ENCODE assay signal across 24 cellular contexts in the genomic region with DNA sequence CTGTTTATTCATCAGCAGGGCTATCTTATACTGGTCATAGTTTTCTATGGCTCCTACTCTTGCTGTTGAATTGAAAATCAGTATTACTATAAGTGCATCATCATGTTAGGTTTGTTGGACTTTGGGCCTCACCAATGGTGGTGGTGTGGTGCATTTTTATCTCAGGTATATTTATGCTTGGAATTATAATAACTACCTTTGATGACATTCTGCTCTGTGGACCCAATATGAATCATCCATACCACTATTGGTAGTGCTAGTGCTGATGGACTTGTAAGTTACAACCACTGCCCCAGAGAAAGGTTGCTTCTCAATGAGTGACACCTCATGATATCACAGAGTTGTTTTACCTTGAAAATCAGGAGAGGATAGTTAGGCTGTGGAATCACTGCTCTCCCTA. TPM values are rescaled to one million over a fixed set of nuclear protein-coding genes. Genes with fewer than 3 reads are reported as not detected.
DNase-seq lines count a peak whose midpoint lies in the region; ATAC-seq and FAIRE-seq lines count a peak whose summit lies in the region.
"Had no signal": no experiment of that assay in that cellular context is flagged by ENCODE, and none has a peak within 500 bp of the region (broad histone marks: within the 10 kb centered on the region; RNA-seq: fewer than 3 reads in every experiment).

No MANE protein-coding gene starts in this region.

- no peak overlapping the region for H3K4me3 ChIP-seq in small intestine (ENCODE audit: low read depth in 1 of 2, low read length in 2 of 2)
- H3K4me3 ChIP-seq: GM23248 had no signal

- DNase-seq in T-helper 17 cell: no peak
- peak; percentile 92 for DNase-seq in small intestine
- no peak for DNase-seq in NCI-H748 treated with DMSO at 0.1 percent for 48 hours (lab: John Stamatoyannopoulos, UW)
- DNase-seq in GM03348 (ENCODE audit: low spot score): no peak
- DNase-seq: C1 segment of cervical spinal cord; Calu3; CD4-positive, alpha-beta memory T cell; COR-L47; DMS53; DMS79 treated with DMSO at 0.1 percent for 48 hours; GF-D8; GM23248; H7; HCEC 1CT had no signal

- ATAC-seq in T-helper 17 cell (no peak), HG03039 (IDR thresholded peaks at IDR 0.05; ENCODE audit: unreplicated experiment) (no peak), GM19397 (IDR thresholded peaks at IDR 0.05; ENCODE audit: unreplicated experiment) (no peak)

- H3K27ac Mint-ChIP-seq in T-helper 17 cell: peak overlapping the region; percentile 72
- H3K27ac Mint-ChIP-seq in dendritic cell treated with granulocyte-macrophage colony-stimulating factor and Interleukin-4, amounts not matched to agents 40 ng/mL and 50 ng/mL, for 4 days: peak overlapping the region; percentile 76
- H3K27ac Mint-ChIP-seq: CD4-positive, alpha-beta memory T cell had no signal

- no peak for FAIRE-seq in small intestine (lab: Jason Lieb, UNC)
- FAIRE-seq: GM12892, H1 had no signal

- H3K4me1 Mint-ChIP-seq in T-helper 17 cell: peaks cover 4% of the 10 kb centered on the region
- peaks cover 76% of the 10 kb centered on the region for H3K4me1 Mint-ChIP-seq in dendritic cell treated with granulocyte-macrophage colony-stimulating factor and Interleukin-4, amounts not matched to agents 40 ng/mL and 50 ng/mL, for 4 days (ENCODE audit: low read depth)

- no peaks in the 10 kb centered on the region for H3K9me3 ChIP-seq in T-helper 17 cell (ENCODE audit: control insufficient read depth, low read length, poor library complexity, severe bottlenecking)
- H3K9me3 ChIP-seq in small intestine (ENCODE audit: control insufficient read depth, low read depth): no peaks in the 10 kb centered on the region

- H3K27me3 Mint-ChIP-seq in T-helper 17 cell: peaks cover 31% of the 10 kb centered on the region
- peaks cover 16% of the 10 kb centered on the region for H3K27me3 Mint-ChIP-seq in dendritic cell treated with granulocyte-macrophage colony-stimulating factor and Interleukin-4, amounts not matched to agents 40 ng/mL and 50 ng/mL, for 4 days

- no peaks in the 10 kb centered on the region for H3K27me3 ChIP-seq in small intestine (ENCODE audit: control insufficient read depth in 2 of 2, insufficient read depth in 2 of 2, low read length in 2 of 2)

- H3K36me3 Mint-ChIP-seq in T-helper 17 cell (ENCODE audit: low read depth): peaks cover 3% of the 10 kb centered on the region
- H3K36me3 Mint-ChIP-seq in dendritic cell treated with granulocyte-macrophage colony-stimulating factor and Interleukin-4, amounts not matched to agents 40 ng/mL and 50 ng/mL, for 4 days (ENCODE audit: low read depth): peaks cover 97% of the 10 kb centered on the region
- H3K36me3 Mint-ChIP-seq: CD4-positive, alpha-beta memory T cell had no signal

- peaks cover 0 to 6% of the 10 kb centered on the region in 2 donors for H3K4me1 ChIP-seq in small intestine (ENCODE audit: control insufficient read depth in 2 of 2, insufficient read depth in 1 of 2, low read depth in 1 of 2, low read length in 1 of 2)

- H3K9me3 Mint-ChIP-seq in dendritic cell treated with granulocyte-macrophage colony-stimulating factor and Interleukin-4, amounts not matched to agents 40 ng/mL and 50 ng/mL, for 4 days: no peaks in the 10 kb centered on the region
- H3K9me3 Mint-ChIP-seq: CD4-positive, alpha-beta memory T cell had no signal

- intact Hi-C loops in dendritic cell treated with granulocyte-macrophage colony-stimulating factor and Interleukin-4, amounts not matched to agents 40 ng/mL and 50 ng/mL, for 4 days (cut with micrococcal nuclease): no loop called here

- H3K4me3 Mint-ChIP-seq in T-helper 17 cell: no peak overlapping the region
- no peak overlapping the region for H3K4me3 Mint-ChIP-seq in dendritic cell treated with granulocyte-macrophage colony-stimulating factor and Interleukin-4, amounts not matched to agents 40 ng/mL and 50 ng/mL, for 4 days
- H3K4me3 Mint-ChIP-seq: CD4-positive, alpha-beta memory T cell had no signal

- no peaks in the 10 kb centered on the region for H3K36me3 ChIP-seq in small intestine (ENCODE audit: control insufficient read depth in 2 of 2, insufficient read depth in 2 of 2, low read length in 2 of 2)

- peak overlapping the region in 1 of 2 donors; percentile 35 for H3K27ac ChIP-seq in small intestine (ENCODE audit: low read depth in 1 of 2, low read length in 1 of 2)
- H3K27ac ChIP-seq: GM23248 had no signal

RNA-seq across cellular contexts. Expression of a gene that starts 28.0 kb away (rescaled TPM):
- total RNA-seq in T-helper 17 cell: not detected
- polyA plus RNA-seq in small intestine: not detected
- total RNA-seq: A172; A673; Calu3; CD4-positive, alpha-beta memory T cell; Daoy; G401; GM23248; H1; H7 had no signal
- polyA plus RNA-seq: BJ; CD4-positive, alpha-beta memory T cell; GM23248; H1 had no signal

RNA-seq across cellular contexts. Expression of a gene that starts 33.1 kb away (rescaled TPM):
- total RNA-seq in T-helper 17 cell: not detected
- 1 to 10 TPM in 2 of 3 donors, under 1 TPM in 1; 0.73 to 3.2 (median 2.2) TPM for polyA plus RNA-seq in small intestine
- total RNA-seq: A172; A673; Calu3; CD4-positive, alpha-beta memory T cell; Daoy; G401; GM23248 had no signal
- polyA plus RNA-seq: BJ; CD4-positive, alpha-beta memory T cell; GM23248 had no signal
